ENCODE assay signal across 10 cellular contexts in genomic region chr1:59520759-59521442, GRCh38.
DNase-seq lines count a peak whose midpoint lies in the region; ATAC-seq and TF ChIP-seq lines count a peak whose summit lies in the region.
"Had no signal": no experiment of that assay in that cellular context is flagged by ENCODE, and none has a peak within 500 bp of the region (broad histone marks: within the 10 kb centered on the region; RNA-seq: fewer than 3 reads in every experiment).

No MANE protein-coding gene starts in this region.

- H3K4me3 ChIP-seq in SJSA1: no peak overlapping the region
- H3K4me3 ChIP-seq in muscle layer of duodenum (ENCODE audit: low read depth in 1 of 2, low read length in 2 of 2): no peak overlapping the region
- H3K4me3 ChIP-seq in transverse colon: no peak overlapping the region

- in situ Hi-C loops in transverse colon (cut with MboI; ENCODE audit: low pct_ligation_motif_present in 1 of 4, low pct_unique_long_range_greater_than_20kb in 1 of 4, low sequenced_read_pairs in 3 of 4): no loop called here

- WGBS in transverse colon (ENCODE audit: low coverage in 1 of 2), 2 donors: 78 to 85% methylated on average over 6 to 13 of the region's 13 CpGs

- peak; percentile 76 to 82 for DNase-seq in SJSA1 (ENCODE audit: low read depth in 1 of 2, low spot score in 2 of 2)
- DNase-seq in fibroblast of gingiva (ENCODE audit: low read depth): peak; percentile 27
- no peak for DNase-seq in transverse colon
- no peak for DNase-seq in HPDE6-E6E7 (ENCODE audit: extremely low spot score)
- no peak for DNase-seq in GDM1 (lab: John Stamatoyannopoulos, UW)
- DNase-seq: activated T-cell treated with anti-CD3 and anti-CD28 coated beads, Interleukin-2, amount 50 U/mL, for 48 hours; DND-41 had no signal

- H3K9me3 ChIP-seq in SJSA1 (replicated peaks) (no peaks in the 10 kb centered on the region), muscle layer of duodenum (ENCODE audit: control insufficient read depth in 1 of 2, low read length in 2 of 2) (no peaks in the 10 kb centered on the region), transverse colon (no peaks in the 10 kb centered on the region)

- TF ChIP-seq EP300 in transverse colon (IDR thresholded peaks at IDR 0.05; ENCODE audit: low read depth): no peak

- intact Hi-C loops in transverse colon (cut with DNase I; ENCODE audit: low total_unique reads): no loop called here

- TF ChIP-seq POLR2A in transverse colon (IDR thresholded peaks at IDR 0.05): no peak

- peak overlapping the region; percentile 79 for H3K27ac ChIP-seq in SJSA1
- H3K27ac ChIP-seq in muscle layer of duodenum (ENCODE audit: low read length): peak overlapping the region; percentile 17
- peak overlapping the region; percentile 46 to 58 (median 46) for H3K27ac ChIP-seq in transverse colon

- peaks cover 23% of the 10 kb centered on the region for H3K4me1 ChIP-seq in SJSA1 (replicated peaks)
- H3K4me1 ChIP-seq in muscle layer of duodenum (ENCODE audit: control insufficient read depth in 1 of 2, insufficient read depth in 2 of 2, low read length in 2 of 2): peaks cover 0 to 16% of the 10 kb centered on the region in 2 donors
- peaks cover 4 to 15% (median 12%) of the 10 kb centered on the region in 4 donors for H3K4me1 ChIP-seq in transverse colon

- no peak for TF ChIP-seq CTCF in transverse colon (IDR thresholded peaks at IDR 0.05)

- H3K36me3 ChIP-seq in SJSA1 (no peaks in the 10 kb centered on the region), muscle layer of duodenum (ENCODE audit: control insufficient read depth in 1 of 2, insufficient read depth in 2 of 2, low read length in 2 of 2) (no peaks in the 10 kb centered on the region), transverse colon (no peaks in the 10 kb centered on the region)

- no peak for ATAC-seq in esophagus mucosa
- ATAC-seq: HCT116 had no signal

- H3K27me3 ChIP-seq in SJSA1 (replicated peaks) (no peaks in the 10 kb centered on the region), muscle layer of duodenum (ENCODE audit: low read depth, low read length) (no peaks in the 10 kb centered on the region), transverse colon (no peaks in the 10 kb centered on the region)

Comparison
In these comparisons a context has a peak if more than half of its experiments do, and no peak if none do; other contexts are left out.
1. DNase-seq: peak in SJSA1 (2 of 2) and fibroblast of gingiva (single experiment); none in transverse colon (single experiment), HPDE6-E6E7 (single experiment) and GDM1 (single experiment).
2. H3K27ac ChIP-seq: peak in every context shown above with its lines; median percentile 79 in SJSA1; 46 in transverse colon; 17 in muscle layer of duodenum.